In genomic region chr19:18429717-18430416, GRCh38 we compare ENCODE assay signal across 10 cellular contexts. TPM values are rescaled to one million over a fixed set of nuclear protein-coding genes. Genes with fewer than 3 reads are reported as not detected.
DNase-seq lines count a peak whose midpoint lies in the region; ATAC-seq, FAIRE-seq and TF ChIP-seq lines count a peak whose summit lies in the region.
"Had no signal": no experiment of that assay in that cellular context is flagged by ENCODE, and none has a peak within 500 bp of the region (broad histone marks: within the 10 kb centered on the region; RNA-seq: fewer than 3 reads in every experiment).

No MANE protein-coding gene starts in this region.

- H3K27ac Mint-ChIP-seq in HFFc6 (peak overlapping the region; percentile 75), naive B cell (peak overlapping the region in 5 of 6 donors; percentile 44 to 96 (median 72))

- BruUV-seq in K562 (replicated peaks; lab: Mats Ljungman, UMichigan) = no TSS peak

- no peak for TF ChIP-seq RAD21 in K562 (CRISPR knock-in tag; conservative IDR thresholded peaks at IDR 0.05 in 1 of 2, IDR thresholded peaks at IDR 0.05 in 1 of 2)

- peak overlapping the region; percentile 85 for H3K27ac ChIP-seq in K562 (ENCODE audit: extremely low read depth, low read depth, low read length)

- peaks cover 9% of the 10 kb centered on the region; the same call in 1 of the 2 replicates for H4K20me1 ChIP-seq in K562 (replicated peaks; ENCODE audit: control insufficient read depth, insufficient read depth, low read length)

- peak overlapping the region; percentile 39; the same call in 1 of the 2 replicates for H3K4me3 Mint-ChIP-seq in HFFc6
- peak overlapping the region; percentile 55 to 88 (median 72) for H3K4me3 Mint-ChIP-seq in naive B cell

- CTCF ChIA-PET in AG04449 (lab: Yijun Ruan, JAX) = interaction anchor here (0.9 kb wide), 1 partner anchor 21 kb away, joined by 4 read pairs; no protein-coding TSS in a partner anchor
- CTCF ChIA-PET in K562 (lab: Yijun Ruan, JAX; ENCODE audit: low intra/inter-chr PET ratio) = no interaction called here

- 0 out of 2 replicates have a peak, but pooled peaks have one; percentile 17 for TF ChIP-seq POLR2A in K562 (conservative IDR thresholded peaks at IDR 0.05)

- intact Hi-C loops in K562 (cut with micrococcal nuclease) = no loop called here

- H3K4me1 Mint-ChIP-seq in HFFc6 (ENCODE audit: low read depth) = peaks cover 21% of the 10 kb centered on the region
- peaks cover 15 to 35% (median 22%) of the 10 kb centered on the region in 3 donors for H3K4me1 Mint-ChIP-seq in naive B cell

- peaks cover 63% of the 10 kb centered on the region for H3K79me2 ChIP-seq in K562 (ENCODE audit: control insufficient read depth, insufficient read depth, low read length)

- in situ Hi-C loops in K562 (cut with MboI) = no loop called here

- H3K4me3 ChIP-seq in AG04449 (ENCODE audit: low read depth, low read length) = peak overlapping the region; percentile 32; the same call in 1 of the 2 replicates
- peak overlapping the region; percentile 41; the same call in 1 of the 2 replicates for H3K4me3 ChIP-seq in K562

- TF ChIP-seq EP300 in K562 (IDR thresholded peaks at IDR 0.05; ENCODE audit: low read length) = no peak

- ATAC-seq in K562 (no peak), naive B cell (ENCODE audit: low read depth in 2 of 2) (no peak), HG03469 (IDR thresholded peaks at IDR 0.05; ENCODE audit: unreplicated experiment) (no peak)

- 46% methylated on average over 8 of the region's 13 CpGs for WGBS in K562 (ENCODE audit: insufficient coverage, low coverage, missing lambda C conversion rate)

- peaks cover 6% of the 10 kb centered on the region; the same call in 1 of the 2 replicates for H3K36me3 Mint-ChIP-seq in HFFc6 (ENCODE audit: low read depth)
- H3K36me3 Mint-ChIP-seq in naive B cell = no peaks in the 10 kb centered on the region

- H3K9me1 ChIP-seq in K562 (ENCODE audit: control insufficient read depth, insufficient read depth, low read length) = no peaks in the 10 kb centered on the region

- H3K36me3 ChIP-seq in K562 (ENCODE audit: control insufficient read depth, insufficient read depth, low read length) = peaks cover 70% of the 10 kb centered on the region

- peak overlapping the region; percentile 65 for H3K4me2 ChIP-seq in K562 (ENCODE audit: insufficient read depth, low read length)

- H3K27me3 Mint-ChIP-seq in HFFc6 (ENCODE audit: insufficient read depth) (peaks cover 8% of the 10 kb centered on the region), naive B cell (no peaks in the 10 kb centered on the region)

- no peaks in the 10 kb centered on the region for H3K9me3 Mint-ChIP-seq in HFFc6
- no peaks in the 10 kb centered on the region for H3K9me3 Mint-ChIP-seq in naive B cell

- FAIRE-seq in K562 (lab: Jason Lieb, UNC) = no peak

- TF ChIP-seq CTCF in AG04449 (IDR thresholded peaks at IDR 0.05; ENCODE audit: insufficient read depth, low read length, missing control alignments) (no peak), HFFc6 (IDR thresholded peaks at IDR 0.05) (no peak), K562 (IDR thresholded peaks at IDR 0.05 in 2 of 3, conservative IDR thresholded peaks at IDR 0.05 in 1 of 3; ENCODE audit: insufficient read depth in 2 of 3, low read depth in 1 of 3, low read length in 3 of 3) (no peak)

- no peak overlapping the region for H2AFZ ChIP-seq in K562 (ENCODE audit: low read depth, low read length)

- peak overlapping the region; percentile 37 to 73 for H3K9ac ChIP-seq in K562 (ENCODE audit: insufficient read depth in 1 of 2, low read depth in 2 of 2, low read length in 2 of 2)

- POLR2A ChIA-PET in AG04449 (lab: Yijun Ruan, JAX) (no interaction called here), K562 (lab: Yijun Ruan, JAX) (interaction anchor here (0.7 kb wide), 1 partner anchor 10 kb away, joined by 3 read pairs; no protein-coding TSS in a partner anchor)

- H3K9me3 ChIP-seq in K562 (replicated peaks; ENCODE audit: control insufficient read depth, insufficient read depth, low read depth, low read length) = no peaks in the 10 kb centered on the region

- H3K27me3 ChIP-seq in K562 (ENCODE audit: control insufficient read depth in 2 of 2, insufficient read depth in 2 of 2, low read length in 2 of 2) = no peaks in the 10 kb centered on the region

- DNase-seq in AG04449 (ENCODE audit: low read depth, low spot score) (no peak), HFFc6 (no peak), K562 (ENCODE audit: extremely low read depth in 1 of 4, low spot score in 3 of 4) (no peak), naive B cell (no peak), GOT3 (lab: John Stamatoyannopoulos, UW) (no peak), dermis blood vessel endothelial cell (no peak)
- DNase-seq in NK-92 treated with Interleukin-12 subunit alpha and Interleukin-12 subunit beta, amount 100 ng/mL, for 24 hours (lab: John Stamatoyannopoulos, UW) = no peak

- peaks cover 37 to 99% of the 10 kb centered on the region in 2 experiments for H3K4me1 ChIP-seq in K562 (replicated peaks in 1 of 2; ENCODE audit: control insufficient read depth in 2 of 2, insufficient read depth in 2 of 2, low read length in 2 of 2)

RNA-seq across cellular contexts. Expression of gene ISYNA1, which starts 8.1 kb away (rescaled TPM):
- 1 to 10 TPM; 2.3 to 3.7 (median 3.2) TPM for total RNA-seq in HFFc6 (2021; fragmentation: NEBNext Ultra II Directional; extraction: Animal tissue kit (Norgen Biotek cat#: 25700))
- total RNA-seq in K562 (2011; cell fraction: chromatin; rRNA removed; ENCODE audit: low replicate concordance) = 155 and 651 TPM in 2 replicates
- total RNA-seq in K562 (2011; cell fraction: nucleolus; rRNA removed) = 616 and 678 TPM in 2 replicates
- 226 and 284 TPM in 2 replicates for total RNA-seq in K562 (2011; cell fraction: nucleoplasm; rRNA removed)
- total RNA-seq in K562 (2014; rRNA removed) (180 and 202 TPM in 2 replicates), K562 (2014; rRNA removed; fragmentation: Illumina TruSeq; extraction: Trizol) (14.6 and 32.0 TPM in 2 replicates), K562 (2015; rRNA removed; fragmentation: Illumina TruSeq; extraction: Trizol) (93.2 and 96.8 TPM in 2 replicates), K562 (2021) (435 and 460 TPM in 2 replicates), dermis blood vessel endothelial cell (35.4 and 69.7 TPM in 2 replicates)
- polyA plus RNA-seq in K562 (2011; rRNA removed) (99.3 and 191 TPM in 2 replicates), K562 (2014; fragmentation: Illumina TruSeq; extraction: Trizol) (73.2 and 198 TPM in 2 replicates), K562 (2014; fragmentation: Nextera tagmentation; extraction: Ambion mirVana) (10 to 100 TPM; 21.8 to 57.6 TPM), K562 (2014; rRNA removed) (376 and 380 TPM in 2 replicates), naive B cell (ENCODE audit: low read depth in 6 of 6) (10 to 100 TPM in 2 of 6 donors, 1 to 10 TPM in 4; 6.3 to 12.2 (median 8.6) TPM)
- polyA plus RNA-seq in K562 (2011; cell fraction: cytosol; rRNA removed) = 148 and 356 TPM in 2 replicates
- polyA plus RNA-seq in K562 (2011; cell fraction: nucleus; rRNA removed) = 1,012 and 1,382 TPM in 2 replicates
- polyA plus RNA-seq in K562 (2012) = 319 and 453 TPM in 2 replicates
- polyA minus RNA-seq in K562 (2011; rRNA and poly(A)+ RNA removed) = 36.7 and 52.6 TPM in 2 replicates
- 173 and 245 TPM in 2 replicates for polyA minus RNA-seq in K562 (2011; cell fraction: cytosol; rRNA and poly(A)+ RNA removed)
- 114 and 124 TPM in 2 replicates for polyA minus RNA-seq in K562 (2011; cell fraction: nucleus; rRNA and poly(A)+ RNA removed)

RNA-seq across cellular contexts. Expression of gene SSBP4, which starts 10.7 kb away (rescaled TPM):
- total RNA-seq in HFFc6 (2021; fragmentation: NEBNext Ultra II Directional; extraction: Animal tissue kit (Norgen Biotek cat#: 25700)) = 10 to 100 TPM; 76.4 to 84.3 (median 80.4) TPM
- total RNA-seq in K562 (2011; cell fraction: chromatin; rRNA removed; ENCODE audit: low replicate concordance) = 28.5 and 141 TPM in 2 replicates
- total RNA-seq in K562 (2011; cell fraction: nucleolus; rRNA removed) = 209 and 228 TPM in 2 replicates
- total RNA-seq in K562 (2011; cell fraction: nucleoplasm; rRNA removed) = 68.6 and 76.2 TPM in 2 replicates
- total RNA-seq in K562 (2014; rRNA removed) (125 and 188 TPM in 2 replicates), K562 (2014; rRNA removed; fragmentation: Illumina TruSeq; extraction: Trizol) (21.2 and 21.4 TPM in 2 replicates), K562 (2015; rRNA removed; fragmentation: Illumina TruSeq; extraction: Trizol) (72.3 and 76.3 TPM in 2 replicates), K562 (2021) (189 TPM in 2 replicates), dermis blood vessel endothelial cell (88.8 and 96.7 TPM in 2 replicates)
- polyA plus RNA-seq in K562 (2011; rRNA removed) (20.1 and 25.9 TPM in 2 replicates), K562 (2014; fragmentation: Illumina TruSeq; extraction: Trizol) (39.0 and 114 TPM in 2 replicates), K562 (2014; fragmentation: Nextera tagmentation; extraction: Ambion mirVana) (1 to 10 TPM; 1.1 to 1.9 TPM), K562 (2014; rRNA removed) (119 and 133 TPM in 2 replicates), naive B cell (ENCODE audit: low read depth in 6 of 6) (10 to 100 TPM; 54.7 to 78.0 (median 61.8) TPM)
- polyA plus RNA-seq in K562 (2011; cell fraction: cytosol; rRNA removed) = 25.4 and 118 TPM in 2 replicates
- 134 and 296 TPM in 2 replicates for polyA plus RNA-seq in K562 (2011; cell fraction: nucleus; rRNA removed)
- polyA plus RNA-seq in K562 (2012) = 81.3 and 110 TPM in 2 replicates
- polyA minus RNA-seq in K562 (2011; rRNA and poly(A)+ RNA removed) = 3.6 and 7.0 TPM in 2 replicates
- 37.3 and 43.8 TPM in 2 replicates for polyA minus RNA-seq in K562 (2011; cell fraction: cytosol; rRNA and poly(A)+ RNA removed)
- 85.0 and 105 TPM in 2 replicates for polyA minus RNA-seq in K562 (2011; cell fraction: nucleus; rRNA and poly(A)+ RNA removed)

RNA-seq across cellular contexts. Expression of gene LRRC25, which starts 32.4 kb away (rescaled TPM):
- total RNA-seq in HFFc6 (2021; fragmentation: NEBNext Ultra II Directional; extraction: Animal tissue kit (Norgen Biotek cat#: 25700)) = not detected
- total RNA-seq in K562 (2011; cell fraction: chromatin; rRNA removed; ENCODE audit: low replicate concordance) = 0.25 TPM in 1 of 2 replicates, not detected in the other
- total RNA-seq in K562 (2011; cell fraction: nucleolus; rRNA removed) = 0.39 and 0.50 TPM in 2 replicates
- 0.22 TPM in 1 of 2 replicates, not detected in the other for total RNA-seq in K562 (2011; cell fraction: nucleoplasm; rRNA removed)
- total RNA-seq in K562 (2014; rRNA removed) = 0.18 and 0.29 TPM in 2 replicates
- 0.07 TPM in 1 of 2 replicates, not detected in the other for total RNA-seq in K562 (2014; rRNA removed; fragmentation: Illumina TruSeq; extraction: Trizol)
- 0.30 and 0.36 TPM in 2 replicates for total RNA-seq in K562 (2015; rRNA removed; fragmentation: Illumina TruSeq; extraction: Trizol)
- 0.09 and 0.22 TPM in 2 replicates for total RNA-seq in K562 (2021)
- polyA plus RNA-seq in K562 (2011; rRNA removed) = 0.10 and 0.42 TPM in 2 replicates
- 0.31 and 0.41 TPM in 2 replicates for polyA plus RNA-seq in K562 (2011; cell fraction: cytosol; rRNA removed)
- 0.20 and 0.53 TPM in 2 replicates for polyA plus RNA-seq in K562 (2011; cell fraction: nucleus; rRNA removed)
- 0.33 and 1.1 TPM in 2 replicates for polyA plus RNA-seq in K562 (2012)
- polyA plus RNA-seq in K562 (2014; fragmentation: Illumina TruSeq; extraction: Trizol) = 0.10 and 0.25 TPM in 2 replicates
- polyA plus RNA-seq in K562 (2014; fragmentation: Nextera tagmentation; extraction: Ambion mirVana) = not detected
- polyA plus RNA-seq in K562 (2014; rRNA removed) = 0.08 TPM in 1 of 2 replicates, not detected in the other
- 0.11 and 0.18 TPM in 2 replicates for polyA minus RNA-seq in K562 (2011; rRNA and poly(A)+ RNA removed)
- 0.57 and 1.1 TPM in 2 replicates for polyA minus RNA-seq in K562 (2011; cell fraction: cytosol; rRNA and poly(A)+ RNA removed)
- 0.13 and 0.67 TPM in 2 replicates for polyA minus RNA-seq in K562 (2011; cell fraction: nucleus; rRNA and poly(A)+ RNA removed)
- 10 to 100 TPM in 4 of 6 donors, 1 to 10 TPM in 1, under 1 TPM in 1; 0.17 to 30.8 (median 17.9) TPM for polyA plus RNA-seq in naive B cell (ENCODE audit: low read depth in 6 of 6)
- not detected in 2 replicates for total RNA-seq in dermis blood vessel endothelial cell
- total RNA-seq: dermis microvascular lymphatic vessel endothelial cell, M059J had no signal

RNA-seq across cellular contexts. Expression of gene GDF15, which starts 43.9 kb away (rescaled TPM):
- 10 to 100 TPM; 21.3 to 36.9 (median 24.9) TPM for total RNA-seq in HFFc6 (2021; fragmentation: NEBNext Ultra II Directional; extraction: Animal tissue kit (Norgen Biotek cat#: 25700))
- total RNA-seq in K562 (2011; cell fraction: chromatin; rRNA removed; ENCODE audit: low replicate concordance) = 25.1 and 116 TPM in 2 replicates
- 214 and 262 TPM in 2 replicates for total RNA-seq in K562 (2011; cell fraction: nucleolus; rRNA removed)
- total RNA-seq in K562 (2011; cell fraction: nucleoplasm; rRNA removed) = 94.6 and 109 TPM in 2 replicates
- total RNA-seq in K562 (2014; rRNA removed) (78.0 and 82.4 TPM in 2 replicates), K562 (2014; rRNA removed; fragmentation: Illumina TruSeq; extraction: Trizol) (7.3 TPM in 2 replicates), K562 (2015; rRNA removed; fragmentation: Illumina TruSeq; extraction: Trizol) (10.1 and 11.0 TPM in 2 replicates), K562 (2021) (69.8 and 74.5 TPM in 2 replicates), dermis blood vessel endothelial cell (106 and 152 TPM in 2 replicates)
- polyA plus RNA-seq in K562 (2011; rRNA removed) (12.5 TPM in 2 replicates), K562 (2014; fragmentation: Illumina TruSeq; extraction: Trizol) (19.3 and 47.1 TPM in 2 replicates), K562 (2014; fragmentation: Nextera tagmentation; extraction: Ambion mirVana) (1 to 10 TPM; 2.3 to 2.9 TPM), K562 (2014; rRNA removed) (57.2 and 67.4 TPM in 2 replicates), naive B cell (ENCODE audit: low read depth in 6 of 6) (not detected)
- polyA plus RNA-seq in K562 (2011; cell fraction: cytosol; rRNA removed) = 31.8 and 127 TPM in 2 replicates
- polyA plus RNA-seq in K562 (2011; cell fraction: nucleus; rRNA removed) = 21.6 and 59.4 TPM in 2 replicates
- polyA plus RNA-seq in K562 (2012) = 50.1 and 369 TPM in 2 replicates
- polyA minus RNA-seq in K562 (2011; rRNA and poly(A)+ RNA removed) = 2.4 and 5.6 TPM in 2 replicates
- polyA minus RNA-seq in K562 (2011; cell fraction: cytosol; rRNA and poly(A)+ RNA removed) = 31.8 and 32.2 TPM in 2 replicates
- 18.5 and 24.2 TPM in 2 replicates for polyA minus RNA-seq in K562 (2011; cell fraction: nucleus; rRNA and poly(A)+ RNA removed)
